In the genomic region with DNA sequence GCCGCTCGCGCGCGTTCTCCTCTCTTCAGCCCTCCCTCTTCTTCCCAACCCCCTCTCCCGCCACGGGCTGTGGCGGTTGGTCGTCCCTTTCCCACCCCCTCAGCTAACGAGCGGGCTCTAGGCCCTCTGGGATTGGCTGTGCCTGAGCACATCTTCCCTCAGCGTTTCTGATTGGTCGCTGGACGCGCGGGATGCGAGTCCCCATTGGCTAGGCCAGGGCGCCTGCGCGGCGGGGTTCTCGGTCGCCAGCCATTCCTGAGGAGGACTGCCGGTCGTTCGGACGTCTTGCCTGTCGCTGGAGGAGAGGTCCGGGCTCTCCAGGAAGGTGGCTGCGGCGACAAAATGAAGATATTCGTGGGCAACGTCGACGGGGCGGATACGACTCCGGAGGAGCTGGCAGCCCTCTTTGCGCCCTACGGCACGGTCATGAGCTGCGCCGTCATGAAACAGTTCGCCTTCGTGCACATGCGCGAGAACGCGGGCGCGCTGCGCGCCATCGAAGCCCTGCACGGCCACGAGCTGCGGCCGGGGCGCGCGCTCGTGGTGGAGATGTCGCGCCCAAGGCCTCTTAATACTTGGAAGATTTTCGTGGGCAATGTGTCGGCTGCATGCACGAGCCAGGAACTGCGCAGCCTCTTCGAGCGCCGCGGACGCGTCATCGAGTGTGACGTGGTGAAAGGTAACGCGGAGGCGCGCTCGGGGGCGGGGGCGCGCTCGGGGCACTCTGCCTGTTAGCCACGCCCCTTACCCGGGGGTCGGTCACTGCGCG, we compare ENCODE assay signal across 8 cellular contexts. TPM values are rescaled to one million over a fixed set of nuclear protein-coding genes. Genes with fewer than 3 reads are reported as not detected.
DNase-seq lines count a peak whose midpoint lies in the region; ATAC-seq and TF ChIP-seq lines count a peak whose summit lies in the region.

Gene RBM14, plus strand, starts transcription at position 252 of the 769 bp plus-strand sequence. Its CDS starts 91 bp downstream, at position 343.

- CTCF ChIA-PET in RWPE1 (lab: Yijun Ruan, JAX), result interaction anchor here (0.8 kb wide), 2 partner anchors 11 to 24 kb away, joined by 3 read pairs; partner anchors contain the start of genes CCDC87 and CCS

- no peaks in the 10 kb centered on the region for H3K9me3 ChIP-seq in fibroblast of lung (ENCODE audit: control insufficient read depth, insufficient read depth, low read depth, low read length)

- H3K27ac ChIP-seq in RWPE1, result peak within 1 kb of the TSS; percentile 95
- peak within 1 kb of the TSS; percentile 97 for H3K27ac ChIP-seq in fibroblast of lung (ENCODE audit: insufficient read depth, low read length)

- peaks cover 57% of the 10 kb centered on the region for H3K36me3 Mint-ChIP-seq in activated T-helper 17 cell treated with anti-CD3 and anti-CD28 coated beads, Interleukin-2, amount 50 U/mL, for 72 hours (ENCODE audit: low read depth)
- H3K36me3 Mint-ChIP-seq in naive thymus-derived CD8-positive, alpha-beta T cell, result peaks cover 0 to 40% (median 17%) of the 10 kb centered on the region in 3 donors

- H3K4me3 ChIP-seq in LNCaP clone FGC (ENCODE audit: low read depth, low read length), result peak within 1 kb of the TSS; percentile 94
- peak within 1 kb of the TSS; percentile 81 to 92 (median 86) for H3K4me3 ChIP-seq in fibroblast of lung (replicated peaks in 1 of 4; ENCODE audit: control extremely low read depth in 1 of 4, insufficient read depth in 1 of 4, low read depth in 3 of 4, low read length in 4 of 4)

- H3K4me1 Mint-ChIP-seq in activated T-helper 17 cell treated with anti-CD3 and anti-CD28 coated beads, Interleukin-2, amount 50 U/mL, for 72 hours, result peaks cover 16% of the 10 kb centered on the region
- peaks cover 24 to 56% (median 49%) of the 10 kb centered on the region in 4 donors for H3K4me1 Mint-ChIP-seq in naive thymus-derived CD8-positive, alpha-beta T cell

- H3K9ac ChIP-seq in fibroblast of lung (ENCODE audit: insufficient read depth, low read length), result peak within 1 kb of the TSS; percentile 96

- H3K27me3 Mint-ChIP-seq in activated T-helper 17 cell treated with anti-CD3 and anti-CD28 coated beads, Interleukin-2, amount 50 U/mL, for 72 hours, result no peaks in the 10 kb centered on the region
- H3K27me3 Mint-ChIP-seq in naive thymus-derived CD8-positive, alpha-beta T cell, result peaks cover 0 to 5% (median 0%) of the 10 kb centered on the region in 5 donors

- peak within 1 kb of the TSS; percentile 96 for H3K4me3 Mint-ChIP-seq in activated T-helper 17 cell treated with anti-CD3 and anti-CD28 coated beads, Interleukin-2, amount 50 U/mL, for 72 hours
- H3K4me3 Mint-ChIP-seq in naive thymus-derived CD8-positive, alpha-beta T cell, result peak within 1 kb of the TSS; percentile 96 to 100 (median 98)

- H2AFZ ChIP-seq in fibroblast of lung (ENCODE audit: low read length), result peak within 1 kb of the TSS; percentile 74

- no peaks in the 10 kb centered on the region for H3K9me3 Mint-ChIP-seq in activated T-helper 17 cell treated with anti-CD3 and anti-CD28 coated beads, Interleukin-2, amount 50 U/mL, for 72 hours
- no peaks in the 10 kb centered on the region for H3K9me3 Mint-ChIP-seq in naive thymus-derived CD8-positive, alpha-beta T cell

- peak within 1 kb of the TSS; percentile 97 for H3K4me2 ChIP-seq in fibroblast of lung (ENCODE audit: extremely low read depth, insufficient read depth, low read length)

- peaks cover 2% of the 10 kb centered on the region for H4K20me1 ChIP-seq in fibroblast of lung (ENCODE audit: control insufficient read depth, extremely low read depth, insufficient read depth, low read length)

- H3K4me1 ChIP-seq in fibroblast of lung (ENCODE audit: control insufficient read depth, extremely low read depth, insufficient read depth, low read length), result no peaks in the 10 kb centered on the region

- H3K79me2 ChIP-seq in fibroblast of lung (ENCODE audit: control insufficient read depth, insufficient read depth, low read length), result peaks cover 50% of the 10 kb centered on the region

- ATAC-seq in activated T-helper 17 cell treated with anti-CD3 and anti-CD28 coated beads, Interleukin-2, amount 50 U/mL, for 72 hours (replicated peaks), result peak; percentile 96
- ATAC-seq in naive thymus-derived CD8-positive, alpha-beta T cell, result peak; percentile 80 to 81

- H3K36me3 ChIP-seq in fibroblast of lung (ENCODE audit: control insufficient read depth, insufficient read depth, low read length), result no peaks in the 10 kb centered on the region

- TF ChIP-seq CTCF in LNCaP clone FGC (IDR thresholded peaks at IDR 0.05; ENCODE audit: control insufficient read depth, extremely low read depth, insufficient read depth) (no peak), RWPE1 (conservative IDR thresholded peaks at IDR 0.05; ENCODE audit: low read depth) (no peak), fibroblast of lung (conservative IDR thresholded peaks at IDR 0.05 in 1 of 2, IDR thresholded peaks at IDR 0.05 in 1 of 2; ENCODE audit: low read depth in 1 of 2, low read length in 2 of 2) (no peak)

- POLR2A ChIA-PET in RWPE1 (lab: Yijun Ruan, JAX; ENCODE audit: low non-redundant PET), result interaction anchor here (0.6 to 1.8 kb wide), 10 partner anchors 10 to 268 kb away, joined by 3 to 16 read pairs (median 4); partner anchors contain the start of genes CCDC87, CCS, RBM4 and RBM4B
- POLR2A ChIA-PET in naive thymus-derived CD8-positive, alpha-beta T cell (lab: Charles Lee), result interaction anchor here (0.5 to 6.3 kb wide), 36 partner anchors 9 to 1838 kb away, joined by 3 to 198 read pairs (median 4); partner anchors contain the start of genes ACTN3, B4GAT1, CCDC87 and CCS

- DNase-seq in Daoy (ENCODE audit: low read depth) (peak; percentile 100), GOT3 (lab: John Stamatoyannopoulos, UW) (peak; percentile 95), LNCaP clone FGC (ENCODE audit: low read depth) (peak; percentile 98), RWPE1 (ENCODE audit: low spot score) (peak; percentile 99), fibroblast of lung (ENCODE audit: low read depth in 2 of 2) (peak; percentile 99)
- DNase-seq in naive thymus-derived CD8-positive, alpha-beta T cell, result peak; percentile 97 to 100 (median 98)
- peak; percentile 97 to 99 (median 98) for DNase-seq in stimulated activated naive CD4-positive, alpha-beta T cell (lab: John Stamatoyannopoulos, UW)

- H3K27me3 ChIP-seq in fibroblast of lung (ENCODE audit: control insufficient read depth, insufficient read depth, low read length), result no peaks in the 10 kb centered on the region

- peak within 1 kb of the TSS; percentile 96 for H3K27ac Mint-ChIP-seq in activated T-helper 17 cell treated with anti-CD3 and anti-CD28 coated beads, Interleukin-2, amount 50 U/mL, for 72 hours
- peak within 1 kb of the TSS; percentile 96 to 100 (median 99) for H3K27ac Mint-ChIP-seq in naive thymus-derived CD8-positive, alpha-beta T cell

RNA-seq across cellular contexts. Expression of gene RBM14, which starts in this region (rescaled TPM):
- total RNA-seq in Daoy (2014; rRNA removed; shearing (Covaris generic)), result 37.5 and 45.5 TPM in 2 replicates
- 100 to 1,000 TPM; 127 to 156 TPM for total RNA-seq in activated T-helper 17 cell treated with anti-CD3 and anti-CD28 coated beads, Interleukin-2, amount 50 U/mL, for 72 hours
- 14.1 and 27.6 TPM in 2 replicates for total RNA-seq in fibroblast of lung
- 13.2 and 25.4 TPM in 2 replicates for polyA plus RNA-seq in fibroblast of lung
- polyA plus RNA-seq in fibroblast of lung (2012), result 27.0 and 53.1 TPM in 2 replicates
- polyA minus RNA-seq in fibroblast of lung (ENCODE audit: low replicate concordance), result 33.9 and 70.3 TPM in 2 replicates
- total RNA-seq in naive thymus-derived CD8-positive, alpha-beta T cell, result 100 to 1,000 TPM; 182 to 194 TPM
- polyA plus RNA-seq in naive thymus-derived CD8-positive, alpha-beta T cell, result 10 to 100 TPM; 70.2 to 91.8 (median 83.3) TPM

Comparison
In these comparisons a context has a peak if more than half of its experiments do, and no peak if none do; other contexts are left out.
1. Peak in every context shown above with its lines: DNase-seq, ATAC-seq, H3K4me3 ChIP-seq and H3K27ac ChIP-seq.